In genomic region chr6:151695181-151695580, GRCh38 we compare ENCODE assay signal across 13 cellular contexts.
DNase-seq lines count a peak whose midpoint lies in the region; ATAC-seq and TF ChIP-seq lines count a peak whose summit lies in the region.
"Had no signal": no experiment of that assay in that cellular context is flagged by ENCODE, and none has a peak within 500 bp of the region (broad histone marks: within the 10 kb centered on the region; RNA-seq: fewer than 3 reads in every experiment).

No MANE protein-coding gene starts in this region.

- no peak overlapping the region for H3K4me3 Mint-ChIP-seq in MCF 10A (ENCODE audit: unreplicated experiment)
- H3K4me3 Mint-ChIP-seq: B cell; CD4-positive, alpha-beta memory T cell had no signal

- TF ChIP-seq CTCF in MCF 10A (IDR thresholded peaks at IDR 0.05; ENCODE audit: unreplicated experiment) (no peak), osteoblast (IDR thresholded peaks at IDR 0.05; ENCODE audit: extremely low read depth, low read depth, low read length) (no peak)

- CTCF ChIA-PET in MCF 10A (lab: Yijun Ruan, JAX) = interaction anchor here (0.6 to 1.4 kb wide), 6 partner anchors 9 to 606 kb away, joined by 3 to 5 read pairs (median 4); no protein-coding TSS in a partner anchor

- BruUV-seq in MCF 10A (replicated peaks; lab: Mats Ljungman, UMichigan) = no TSS peak

- H3K9me3 Mint-ChIP-seq in MCF 10A (ENCODE audit: unreplicated experiment) = no peaks in the 10 kb centered on the region

- no peaks in the 10 kb centered on the region for H3K4me1 Mint-ChIP-seq in MCF 10A (ENCODE audit: insufficient read depth, unreplicated experiment)

- H3K36me3 ChIP-seq in osteoblast (ENCODE audit: insufficient read depth, low read length) = no peaks in the 10 kb centered on the region
- H3K36me3 ChIP-seq: HAP-1 had no signal

- H3K27me3 Mint-ChIP-seq in MCF 10A (ENCODE audit: insufficient read depth, unreplicated experiment) = no peaks in the 10 kb centered on the region
- H3K27me3 Mint-ChIP-seq: B cell; CD4-positive, alpha-beta memory T cell had no signal

- no peaks in the 10 kb centered on the region for H3K36me3 Mint-ChIP-seq in MCF 10A (ENCODE audit: insufficient read depth, unreplicated experiment)

- no peak overlapping the region for H3K4me3 ChIP-seq in osteoblast (ENCODE audit: insufficient read depth, low read length)
- H3K4me3 ChIP-seq: HAP-1 had no signal

- intact Hi-C loops in MCF 10A (cut with micrococcal nuclease) = loop anchor here (10.0 kb wide), 1 partner anchor 660 kb away; no protein-coding TSS in a partner anchor

- ATAC-seq in esophagus mucosa (peak; percentile 63), HG03457 (IDR thresholded peaks at IDR 0.05; ENCODE audit: unreplicated experiment) (no peak)

- peak; percentile 75 for DNase-seq in HPDE6-E6E7 (ENCODE audit: extremely low spot score)
- DNase-seq in MCF 10A (ENCODE audit: unreplicated experiment) = peak; percentile 75
- DNase-seq in osteoblast (ENCODE audit: insufficient read length, low spot score, missing footprints) = no peak
- no peak for DNase-seq in DMS53 (lab: John Stamatoyannopoulos, UW)
- DNase-seq in NCI-H1417 (lab: John Stamatoyannopoulos, UW) = no peak
- DNase-seq: C1 segment of cervical spinal cord; CD4-positive, alpha-beta memory T cell; DND-41; GF-D8 had no signal

- peak overlapping the region; percentile 48 for H2AFZ ChIP-seq in osteoblast (ENCODE audit: low read length)

- H3K79me2 ChIP-seq in osteoblast (ENCODE audit: insufficient read depth, low read length) = peaks cover 3% of the 10 kb centered on the region

- no peak overlapping the region for H3K27ac ChIP-seq in osteoblast (ENCODE audit: low read depth, low read length)

- POLR2A ChIA-PET in MCF 10A (lab: Yijun Ruan, JAX) = interaction anchor here (0.6 to 1.0 kb wide), 3 partner anchors 43 to 839 kb away, joined by 3 read pairs; no protein-coding TSS in a partner anchor

- H3K4me1 ChIP-seq in osteoblast (ENCODE audit: insufficient read depth, low read length) = peaks cover 11% of the 10 kb centered on the region
- H3K4me1 ChIP-seq: HAP-1 had no signal

- H3K9me3 ChIP-seq in osteoblast (ENCODE audit: low read depth, low read length) = no peaks in the 10 kb centered on the region
- H3K9me3 ChIP-seq: HAP-1 had no signal

- no peaks in the 10 kb centered on the region for H3K27me3 ChIP-seq in osteoblast (ENCODE audit: insufficient read depth, low read length)

- no peak overlapping the region for H3K4me2 ChIP-seq in osteoblast (ENCODE audit: insufficient read depth, low read length)

- no peak overlapping the region for H3K27ac Mint-ChIP-seq in MCF 10A (ENCODE audit: low read depth, unreplicated experiment)
- H3K27ac Mint-ChIP-seq: B cell; CD4-positive, alpha-beta memory T cell had no signal

- no peaks in the 10 kb centered on the region for H4K20me1 ChIP-seq in osteoblast (ENCODE audit: insufficient read depth, low read length)

Comparison
In these comparisons a context has a peak if more than half of its experiments do, and no peak if none do; other contexts are left out.
1. DNase-seq: peak in HPDE6-E6E7 (single experiment) and MCF 10A (single experiment); none in osteoblast (single experiment), DMS53 (single experiment) and NCI-H1417 (0 of 3).